8 cellular contexts compared by ENCODE assay signal in genomic region chrX:154804957-154805695, GRCh38. TPM values are rescaled to one million over a fixed set of nuclear protein-coding genes. Genes with fewer than 3 reads are reported as not detected.
DNase-seq lines count a peak whose midpoint lies in the region; ATAC-seq and TF ChIP-seq lines count a peak whose summit lies in the region.

MPP1 (minus strand) TSS chrX:154805485; CDS start chrX:154805373, 112 bp downstream.

- no peak for TF ChIP-seq CTCF in AG09309 (IDR thresholded peaks at IDR 0.05; ENCODE audit: control insufficient read depth, insufficient read depth, low read depth, low read length, missing control alignments)

- H3K4me3 Mint-ChIP-seq in effector memory CD8-positive, alpha-beta T cell = peak within 1 kb of the TSS; percentile 82 to 84

- no peaks in the 10 kb centered on the region for H3K27me3 ChIP-seq in mesenchymal stem cell (ENCODE audit: control insufficient read depth in 1 of 2, insufficient read depth in 1 of 2, low read length in 2 of 2)

- peak within 1 kb of the TSS in 1 of 2 experiments; percentile 16 for H3K4ac ChIP-seq in mesenchymal stem cell (ENCODE audit: low read depth in 1 of 2, low read length in 2 of 2)

- H3K14ac ChIP-seq in mesenchymal stem cell (ENCODE audit: low read length in 2 of 2) = peak within 1 kb of the TSS in 1 of 2 experiments; percentile 20

- peak within 1 kb of the TSS in 1 of 2 donors; percentile 81 for H3K27ac Mint-ChIP-seq in effector memory CD8-positive, alpha-beta T cell

- no peak within 1 kb of the TSS for H3K23ac ChIP-seq in mesenchymal stem cell (ENCODE audit: low read length in 2 of 2)

- no peaks in the 10 kb centered on the region for H3K27me3 Mint-ChIP-seq in effector memory CD8-positive, alpha-beta T cell

- H3K79me1 ChIP-seq in mesenchymal stem cell (replicated peaks; ENCODE audit: low read length, poor library complexity, severe bottlenecking) = peaks cover 5% of the 10 kb centered on the region

- H2BK5ac ChIP-seq in mesenchymal stem cell (ENCODE audit: low read depth, low read length, poor library complexity, severe bottlenecking) = no peak within 1 kb of the TSS

- H3K36me3 Mint-ChIP-seq in effector memory CD8-positive, alpha-beta T cell (ENCODE audit: insufficient read depth) = peaks cover 3% of the 10 kb centered on the region

- no peaks in the 10 kb centered on the region for H3K9me3 Mint-ChIP-seq in effector memory CD8-positive, alpha-beta T cell

- DNase-seq in AG09309 (ENCODE audit: low read depth) = no peak
- DNase-seq in NCI-H748 treated with DMSO at 0.1 percent for 48 hours (lab: John Stamatoyannopoulos, UW) = peak; percentile 43
- peak; percentile 42 to 44 for DNase-seq in activated CD8-positive, alpha-beta memory T cell treated with anti-CD3 and anti-CD28 coated beads for 4 hours (ENCODE audit: low read depth in 2 of 2)
- peak; percentile 67 to 78 (median 78) for DNase-seq in effector memory CD8-positive, alpha-beta T cell
- DNase-seq in mesenchymal stem cell = peak; percentile 78
- peak; percentile 28 for DNase-seq in stimulated activated CD8-positive, alpha-beta memory T cell treated with anti-CD3 and anti-CD28 coated beads, Interleukin-12 subunit alpha, Interleukin-12 subunit beta, amount 100 ng/mL, for 24 hours (ENCODE audit: extremely low read depth)

- 0% methylated on average over 33 of the region's 65 CpGs for WGBS in mesenchymal stem cell

- no peak within 1 kb of the TSS for H2BK12ac ChIP-seq in mesenchymal stem cell (ENCODE audit: low read length in 2 of 2)

- H3K4me1 Mint-ChIP-seq in effector memory CD8-positive, alpha-beta T cell (ENCODE audit: low read depth in 2 of 2) = peaks cover 6 to 11% of the 10 kb centered on the region in 2 donors

- H3K4me3 ChIP-seq in AG09309 (ENCODE audit: control insufficient read depth, low read depth, low read length) (peak within 1 kb of the TSS; percentile 73), mesenchymal stem cell (ENCODE audit: insufficient read depth in 1 of 2, low read depth in 1 of 2, low read length in 2 of 2) (peak within 1 kb of the TSS; percentile 66 to 78)

- peak within 1 kb of the TSS; percentile 27 for H4K91ac ChIP-seq in mesenchymal stem cell (ENCODE audit: low read length)

- peak within 1 kb of the TSS in 1 of 2 experiments; percentile 64 for H3K18ac ChIP-seq in mesenchymal stem cell (ENCODE audit: low read depth in 1 of 2, low read length in 2 of 2)

- H2AFZ ChIP-seq in mesenchymal stem cell (ENCODE audit: low read depth, low read length) = peak within 1 kb of the TSS; percentile 23

- no peak within 1 kb of the TSS for H2AK5ac ChIP-seq in mesenchymal stem cell (ENCODE audit: low read length, severe bottlenecking)

- ATAC-seq in GM18873 (IDR thresholded peaks at IDR 0.05; ENCODE audit: low FRiP score, unreplicated experiment) = peak; percentile 71
- peak; percentile 90 for ATAC-seq in HG03103 (IDR thresholded peaks at IDR 0.05; ENCODE audit: low read depth, unreplicated experiment)
- peak; percentile 98 for ATAC-seq in effector memory CD8-positive, alpha-beta T cell (replicated peaks)

- no peak within 1 kb of the TSS for H2BK15ac ChIP-seq in mesenchymal stem cell (ENCODE audit: low read depth, poor library complexity, severe bottlenecking)

- peak within 1 kb of the TSS; percentile 7 for H4K8ac ChIP-seq in mesenchymal stem cell (ENCODE audit: low read length)

- H3K9me3 ChIP-seq in mesenchymal stem cell (ENCODE audit: control insufficient read depth, low read length) = peaks cover 10% of the 10 kb centered on the region

- H3K9ac ChIP-seq in mesenchymal stem cell (ENCODE audit: low read length) = peak within 1 kb of the TSS; percentile 82

- H2BK120ac ChIP-seq in mesenchymal stem cell (ENCODE audit: low read depth, low read length) = no peak within 1 kb of the TSS

- peak within 1 kb of the TSS; percentile 86 for H3K4me2 ChIP-seq in mesenchymal stem cell (ENCODE audit: low read length, poor library complexity, severe bottlenecking)

- H3K27ac ChIP-seq in mesenchymal stem cell (ENCODE audit: low read length, poor library complexity, severe bottlenecking) = peak within 1 kb of the TSS; percentile 50

- H3K36me3 ChIP-seq in mesenchymal stem cell (ENCODE audit: control insufficient read depth in 1 of 2, insufficient read depth in 2 of 2, low read depth in 1 of 2, low read length in 2 of 2) = no peaks in the 10 kb centered on the region

- H3K4me1 ChIP-seq in mesenchymal stem cell (ENCODE audit: control insufficient read depth, insufficient read depth, low read depth, low read length) = peaks cover 3% of the 10 kb centered on the region

RNA-seq across cellular contexts. Expression of gene MPP1, which starts in this region (rescaled TPM):
- polyA plus RNA-seq in mesenchymal stem cell (2013, experiment 1 of 2) = 24.8 TPM
- 26.0 TPM for polyA plus RNA-seq in mesenchymal stem cell (2013, experiment 2 of 2)
